In genomic region chr4:26891054-26891453, GRCh38 we compare ENCODE assay signal across 24 cellular contexts.
"Had no signal": no experiment of that assay in that cellular context is flagged by ENCODE, and none has a peak within 500 bp of the region (broad histone marks: within the 10 kb centered on the region; RNA-seq: fewer than 3 reads in every experiment).

No MANE protein-coding gene starts in this region.

- DNase-seq: hippocampal formation; kidney; left colon; left lung; lower lobe of right lung; mammary epithelial cell; mesenchymal stem cell; naive thymus-derived CD8-positive, alpha-beta T cell; ovary; right lobe of liver; stimulated activated CD4-positive, alpha-beta T cell treated with anti-CD3 and anti-CD28 coated beads, Interleukin-1b, Interleukin-23, amount 100 ng/mL, for 48 hours; stimulated activated CD4-positive, alpha-beta T cell treated with anti-CD3 and anti-CD28 coated beads, Interleukin-2, amount 100 ng/mL, for 48 hours; stimulated activated CD4-positive, alpha-beta T cell treated with anti-CD3 and anti-CD28 coated beads, Interleukin-4, amount 100 ng/mL, for 4 hours; stimulated activated CD8-positive, alpha-beta memory T cell treated with anti-CD3 and anti-CD28 coated beads, Interleukin-4, amount 100 ng/mL, for 48 hours; stimulated activated naive B cell treated with anti-CD40 and anti-IgM and Interleukin-4, amounts not matched to agents 10 μg/mL and 1 μg/mL and 100 μg/mL, for 72 hours; stimulated activated naive CD8-positive, alpha-beta T cell treated with anti-CD3 and anti-CD28 coated beads, Interleukin-15, Interleukin-2, amounts not matched to agents 100 U/mL and 50 U/mL, for 24 hours; stomach; testis; thyroid gland; transverse colon; upper lobe of right lung had no signal

- FAIRE-seq: islet of Langerhans, kidney, urothelium cell line had no signal

- H3K4me3 Mint-ChIP-seq: naive thymus-derived CD8-positive, alpha-beta T cell; stimulated activated naive B cell treated with anti-CD40 and anti-IgM and Interleukin-4, amounts not matched to agents 10 μg/mL and 1 μg/mL and 100 μg/mL, for 72 hours had no signal

- H3K27ac Mint-ChIP-seq: progenitor cell of endocrine pancreas; stimulated activated naive B cell treated with anti-CD40 and anti-IgM and Interleukin-4, amounts not matched to agents 10 μg/mL and 1 μg/mL and 100 μg/mL, for 72 hours had no signal

- H3K27me3 Mint-ChIP-seq: naive thymus-derived CD8-positive, alpha-beta T cell; progenitor cell of endocrine pancreas; stimulated activated naive B cell treated with anti-CD40 and anti-IgM and Interleukin-4, amounts not matched to agents 10 μg/mL and 1 μg/mL and 100 μg/mL, for 72 hours had no signal

- ATAC-seq: left colon; left lung; lower lobe of right lung; naive thymus-derived CD8-positive, alpha-beta T cell; right lobe of liver; stimulated activated naive B cell treated with anti-CD40 and anti-IgM and Interleukin-4, amounts not matched to agents 10 μg/mL and 1 μg/mL and 100 μg/mL, for 72 hours; stimulated activated naive CD8-positive, alpha-beta T cell treated with anti-CD3 and anti-CD28 coated beads, Interleukin-15, Interleukin-2, amounts not matched to agents 100 U/mL and 50 U/mL, for 24 hours; upper lobe of right lung had no signal
